In genomic region chr7:82375713-82376112, GRCh38 we compare ENCODE assay signal across 23 cellular contexts.
A peak's percentile ranks its signal among the peaks of the same experiment; 100 is the strongest.
DNase-seq lines count a peak whose midpoint lies in the region; ATAC-seq and TF ChIP-seq lines count a peak whose summit lies in the region.
"Had no signal": no experiment of that assay in that cellular context is flagged by ENCODE, and none has a peak within 500 bp of the region (broad histone marks: within the 10 kb centered on the region; RNA-seq: fewer than 3 reads in every experiment).

No MANE protein-coding gene starts in this region.

- WGBS in upper lobe of left lung, 2 donors: 51 to 62% methylated on average over 3 of the region's 3 CpGs

- no peak for TF ChIP-seq POLR2A in upper lobe of left lung (IDR thresholded peaks at IDR 0.05)

- no peak overlapping the region for H3K4me3 ChIP-seq in upper lobe of left lung
- H3K4me3 ChIP-seq: cardiac muscle cell, esophagus squamous epithelium, left ventricle myocardium inferior had no signal

- no peaks in the 10 kb centered on the region for H3K9me3 ChIP-seq in upper lobe of left lung
- H3K9me3 ChIP-seq: esophagus squamous epithelium, left ventricle myocardium inferior had no signal

- peaks cover 30% of the 10 kb centered on the region for H3K4me1 Mint-ChIP-seq in nephron progenitor cell
- H3K4me1 Mint-ChIP-seq: CD8-positive, alpha-beta memory T cell had no signal

- no peaks in the 10 kb centered on the region for H3K27me3 ChIP-seq in upper lobe of left lung
- H3K27me3 ChIP-seq: cardiac muscle cell, esophagus squamous epithelium had no signal

- H3K9me3 Mint-ChIP-seq in nephron progenitor cell: no peaks in the 10 kb centered on the region
- H3K9me3 Mint-ChIP-seq: T-helper 2 cell treated with Interferon-gamma antibody and Interleukin-4, amounts not matched to agents 5 μg/mL and 100 μg/mL, for 36 hours had no signal

- no peaks in the 10 kb centered on the region for H3K36me3 ChIP-seq in upper lobe of left lung
- H3K36me3 ChIP-seq: cardiac muscle cell, esophagus squamous epithelium, left ventricle myocardium inferior, WERI-Rb-1 had no signal

- no peaks in the 10 kb centered on the region for H3K4me1 ChIP-seq in upper lobe of left lung

- no peak for TF ChIP-seq EP300 in upper lobe of left lung (IDR thresholded peaks at IDR 0.05)

- H3K4me3 Mint-ChIP-seq in nephron progenitor cell: no peak overlapping the region
- H3K4me3 Mint-ChIP-seq: CD8-positive, alpha-beta memory T cell; T-helper 2 cell treated with Interferon-gamma antibody and Interleukin-4, amounts not matched to agents 5 μg/mL and 100 μg/mL, for 36 hours had no signal

- no peaks in the 10 kb centered on the region for H3K36me3 Mint-ChIP-seq in nephron progenitor cell (ENCODE audit: low read depth)
- H3K36me3 Mint-ChIP-seq: CD8-positive, alpha-beta memory T cell had no signal

- peak; percentile 69 for DNase-seq in NCI-H1092 treated with DMSO at 0.1 percent for 48 hours (lab: John Stamatoyannopoulos, UW)
- DNase-seq in NCI-H1092 (lab: John Stamatoyannopoulos, UW): no peak
- peak; percentile 60 for DNase-seq in NCI-H128 (lab: John Stamatoyannopoulos, UW; ENCODE audit: unreplicated experiment)
- peak; percentile 82 for DNase-seq in NCI-H748 (lab: John Stamatoyannopoulos, UW; ENCODE audit: unreplicated experiment)
- no peak for DNase-seq in nephron progenitor cell
- DNase-seq in stimulated activated CD4-positive, alpha-beta T cell treated with anti-CD3 and anti-CD28 coated beads, Interleukin-1b, Interleukin-23, amount 100 ng/mL, for 48 hours: no peak
- no peak for DNase-seq in upper lobe of left lung
- DNase-seq: 8988T; activated naive CD4-positive, alpha-beta T cell treated with anti-CD3 and anti-CD28 coated beads, Interleukin-2, amount 50 U/mL, for 16 hours; CD8-positive, alpha-beta memory T cell; cortex of kidney; esophagus squamous epithelium; HCEC 1CT; hippocampal formation; left ventricle myocardium inferior; NCI-H1694; NCI-H446; stimulated activated CD4-positive, alpha-beta T cell treated with anti-CD3 and anti-CD28 coated beads, Interleukin-2, amount 100 ng/mL, for 24 hours; WERI-Rb-1 had no signal

- H3K27me3 Mint-ChIP-seq in nephron progenitor cell (ENCODE audit: low read depth, poor library complexity): no peaks in the 10 kb centered on the region
- H3K27me3 Mint-ChIP-seq: CD8-positive, alpha-beta memory T cell had no signal

- ATAC-seq in upper lobe of left lung (ENCODE audit: low FRiP score in 2 of 2) (no peak), SK-N-SH treated with all-trans-retinoic acid at 6 μM for 48 hours (no peak)

- no peak overlapping the region for H3K27ac ChIP-seq in upper lobe of left lung
- H3K27ac ChIP-seq: cardiac muscle cell, esophagus squamous epithelium, HL-60, left ventricle myocardium inferior, WERI-Rb-1 had no signal

- H3K27ac Mint-ChIP-seq in nephron progenitor cell: peak overlapping the region; percentile 16
- H3K27ac Mint-ChIP-seq: CD8-positive, alpha-beta memory T cell; T-helper 2 cell treated with Interferon-gamma antibody and Interleukin-4, amounts not matched to agents 5 μg/mL and 100 μg/mL, for 36 hours had no signal

- TF ChIP-seq CTCF in nephron progenitor cell (IDR thresholded peaks at IDR 0.05) (no peak), upper lobe of left lung (IDR thresholded peaks at IDR 0.05) (no peak)

TF ChIP-seq in SK-N-SH treated with all-trans-retinoic acid at 6 μM for 48 hours, 23 proteins besides CTCF, POLR2A, EP300 and RAD21:
- TF ChIP-seq SNAI2 (CRISPR knock-in tag; IDR thresholded peaks at IDR 0.05): no peak

Comparison
In these comparisons a context has a peak if more than half of its experiments do, and no peak if none do; other contexts are left out.
1. DNase-seq: peak in NCI-H1092 treated with DMSO at 0.1 percent for 48 hours (single experiment), NCI-H128 (single experiment) and NCI-H748 (single experiment); none in NCI-H1092 (single experiment), nephron progenitor cell (single experiment), stimulated activated CD4-positive, alpha-beta T cell treated with anti-CD3 and anti-CD28 coated beads, Interleukin-1b, Interleukin-23, amount 100 ng/mL, for 48 hours (single experiment) and upper lobe of left lung (0 of 2).